1 cellular context compared by ENCODE assay signal in the genomic region with DNA sequence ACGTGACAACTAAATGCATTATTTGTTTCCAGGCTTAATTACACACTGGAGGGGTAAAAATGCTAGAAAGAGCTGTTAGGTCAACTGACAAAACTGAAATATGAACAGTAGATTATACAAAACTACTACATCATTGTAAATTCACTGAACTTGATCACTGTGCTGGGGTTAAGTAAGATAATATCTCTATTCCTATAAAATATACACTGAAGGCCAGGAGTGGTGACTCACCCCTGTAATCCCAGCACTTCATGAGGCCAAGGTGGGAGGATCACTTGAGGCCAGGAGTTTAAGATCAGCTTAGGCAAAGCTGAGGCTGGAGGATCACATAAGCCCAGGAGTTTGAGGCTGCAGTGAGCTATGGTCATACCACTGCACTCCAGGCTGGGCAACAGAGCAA.
TF ChIP-seq lines count a peak whose summit lies in the region.

No MANE protein-coding gene starts in this region.

TF ChIP-seq in HEK293, 187 proteins besides CTCF, POLR2A, EP300 and RAD21 (continued from another document):
- TF ChIP-seq, protein P1, sequence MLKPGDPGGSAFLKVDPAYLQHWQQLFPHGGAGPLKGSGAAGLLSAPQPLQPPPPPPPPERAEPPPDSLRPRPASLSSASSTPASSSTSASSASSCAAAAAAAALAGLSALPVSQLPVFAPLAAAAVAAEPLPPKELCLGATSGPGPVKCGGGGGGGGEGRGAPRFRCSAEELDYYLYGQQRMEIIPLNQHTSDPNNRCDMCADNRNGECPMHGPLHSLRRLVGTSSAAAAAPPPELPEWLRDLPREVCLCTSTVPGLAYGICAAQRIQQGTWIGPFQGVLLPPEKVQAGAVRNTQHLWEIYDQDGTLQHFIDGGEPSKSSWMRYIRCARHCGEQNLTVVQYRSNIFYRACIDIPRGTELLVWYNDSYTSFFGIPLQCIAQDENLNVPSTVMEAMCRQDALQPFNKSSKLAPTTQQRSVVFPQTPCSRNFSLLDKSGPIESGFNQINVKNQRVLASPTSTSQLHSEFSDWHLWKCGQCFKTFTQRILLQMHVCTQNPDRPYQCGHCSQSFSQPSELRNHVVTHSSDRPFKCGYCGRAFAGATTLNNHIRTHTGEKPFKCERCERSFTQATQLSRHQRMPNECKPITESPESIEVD (tag by site-specific recombination; IDR thresholded peaks at IDR 0.05): peak; percentile 50; the same call in 1 of the 2 replicates
- TF ChIP-seq ZNF629 (tag by site-specific recombination; IDR thresholded peaks at IDR 0.05): 0 out of 2 replicates have a peak, but pooled peaks have one; percentile 24
- 0 out of 2 replicates have a peak, but pooled peaks have one; percentile 16 for TF ChIP-seq ZNF366 (tag by site-specific recombination; conservative IDR thresholded peaks at IDR 0.05)
- no peak for TF ChIP-seq TCF7L2 (IDR thresholded peaks at IDR 0.05; ENCODE audit: borderline replicate concordance, low read depth, low read length)
- peak; percentile 44; the same call in 1 of the 2 replicates for TF ChIP-seq TRIM28 (IDR thresholded peaks at IDR 0.05; ENCODE audit: borderline replicate concordance, low read length)
TF ChIP-seq in HEK293: peak in this region for 7.
